In the genomic region with DNA sequence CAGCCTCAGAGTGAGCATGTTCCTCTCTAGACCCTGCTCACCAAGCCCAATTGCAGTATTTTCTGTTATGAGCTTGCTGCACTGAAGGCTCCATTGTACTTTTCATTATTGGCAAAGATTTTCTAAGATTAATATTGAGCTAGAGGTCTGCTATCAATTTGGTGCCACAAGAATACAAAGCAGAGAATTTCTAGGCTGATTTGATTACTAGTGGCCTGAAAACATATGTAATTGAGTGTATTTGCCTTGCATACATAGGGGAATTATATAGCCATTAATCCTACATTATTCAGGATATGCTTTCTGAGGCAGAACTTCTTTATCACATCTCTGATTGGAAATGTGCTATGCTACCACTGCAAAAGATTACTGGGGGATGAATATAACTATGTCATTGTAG, we compare ENCODE assay signal across 3 cellular contexts.
TF ChIP-seq lines count a peak whose summit lies in the region.

No MANE protein-coding gene starts in this region.

TF ChIP-seq in IMR-90, 13 proteins besides CTCF, POLR2A, EP300 and RAD21 (continued from another document):
- no peak for TF ChIP-seq BHLHE40 (IDR thresholded peaks at IDR 0.05; ENCODE audit: low read depth, low read length)
- TF ChIP-seq RFX5 (IDR thresholded peaks at IDR 0.05; ENCODE audit: low read depth, low read length) = no peak
- TF ChIP-seq NFE2L2 (IDR thresholded peaks at IDR 0.05; ENCODE audit: low read depth, low read length) = no peak
- TF ChIP-seq, protein P1, sequence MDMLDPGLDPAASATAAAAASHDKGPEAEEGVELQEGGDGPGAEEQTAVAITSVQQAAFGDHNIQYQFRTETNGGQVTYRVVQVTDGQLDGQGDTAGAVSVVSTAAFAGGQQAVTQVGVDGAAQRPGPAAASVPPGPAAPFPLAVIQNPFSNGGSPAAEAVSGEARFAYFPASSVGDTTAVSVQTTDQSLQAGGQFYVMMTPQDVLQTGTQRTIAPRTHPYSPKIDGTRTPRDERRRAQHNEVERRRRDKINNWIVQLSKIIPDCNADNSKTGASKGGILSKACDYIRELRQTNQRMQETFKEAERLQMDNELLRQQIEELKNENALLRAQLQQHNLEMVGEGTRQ (IDR thresholded peaks at IDR 0.05; ENCODE audit: low read depth, low read length) = no peak
- no peak for TF ChIP-seq MAZ (IDR thresholded peaks at IDR 0.05; ENCODE audit: borderline replicate concordance, low read depth, low read length)
- TF ChIP-seq MXI1 (IDR thresholded peaks at IDR 0.05; ENCODE audit: borderline replicate concordance, low read depth, low read length) = no peak
- no peak for TF ChIP-seq RCOR1 (IDR thresholded peaks at IDR 0.05; ENCODE audit: insufficient replicate concordance, low read length)
- TF ChIP-seq ELK1 (IDR thresholded peaks at IDR 0.05; ENCODE audit: borderline replicate concordance, low read depth, low read length) = no peak
TF ChIP-seq in IMR-90: peak in this region for 0.

TF ChIP-seq in SK-N-SH treated with all-trans-retinoic acid at 6 μM for 48 hours, 23 proteins besides CTCF, POLR2A, EP300 and RAD21 (continued from another document):
- TF ChIP-seq, protein P2, sequence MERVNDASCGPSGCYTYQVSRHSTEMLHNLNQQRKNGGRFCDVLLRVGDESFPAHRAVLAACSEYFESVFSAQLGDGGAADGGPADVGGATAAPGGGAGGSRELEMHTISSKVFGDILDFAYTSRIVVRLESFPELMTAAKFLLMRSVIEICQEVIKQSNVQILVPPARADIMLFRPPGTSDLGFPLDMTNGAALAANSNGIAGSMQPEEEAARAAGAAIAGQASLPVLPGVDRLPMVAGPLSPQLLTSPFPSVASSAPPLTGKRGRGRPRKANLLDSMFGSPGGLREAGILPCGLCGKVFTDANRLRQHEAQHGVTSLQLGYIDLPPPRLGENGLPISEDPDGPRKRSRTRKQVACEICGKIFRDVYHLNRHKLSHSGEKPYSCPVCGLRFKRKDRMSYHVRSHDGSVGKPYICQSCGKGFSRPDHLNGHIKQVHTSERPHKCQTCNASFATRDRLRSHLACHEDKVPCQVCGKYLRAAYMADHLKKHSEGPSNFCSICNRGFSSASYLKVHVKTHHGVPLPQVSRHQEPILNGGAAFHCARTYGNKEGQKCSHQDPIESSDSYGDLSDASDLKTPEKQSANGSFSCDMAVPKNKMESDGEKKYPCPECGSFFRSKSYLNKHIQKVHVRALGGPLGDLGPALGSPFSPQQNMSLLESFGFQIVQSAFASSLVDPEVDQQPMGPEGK (CRISPR knock-in tag; IDR thresholded peaks at IDR 0.05; ENCODE audit: borderline replicate concordance) = no peak

TF ChIP-seq in neural cell, 6 proteins besides CTCF, POLR2A, EP300 and RAD21 (continued from another document):
- TF ChIP-seq, protein P3, sequence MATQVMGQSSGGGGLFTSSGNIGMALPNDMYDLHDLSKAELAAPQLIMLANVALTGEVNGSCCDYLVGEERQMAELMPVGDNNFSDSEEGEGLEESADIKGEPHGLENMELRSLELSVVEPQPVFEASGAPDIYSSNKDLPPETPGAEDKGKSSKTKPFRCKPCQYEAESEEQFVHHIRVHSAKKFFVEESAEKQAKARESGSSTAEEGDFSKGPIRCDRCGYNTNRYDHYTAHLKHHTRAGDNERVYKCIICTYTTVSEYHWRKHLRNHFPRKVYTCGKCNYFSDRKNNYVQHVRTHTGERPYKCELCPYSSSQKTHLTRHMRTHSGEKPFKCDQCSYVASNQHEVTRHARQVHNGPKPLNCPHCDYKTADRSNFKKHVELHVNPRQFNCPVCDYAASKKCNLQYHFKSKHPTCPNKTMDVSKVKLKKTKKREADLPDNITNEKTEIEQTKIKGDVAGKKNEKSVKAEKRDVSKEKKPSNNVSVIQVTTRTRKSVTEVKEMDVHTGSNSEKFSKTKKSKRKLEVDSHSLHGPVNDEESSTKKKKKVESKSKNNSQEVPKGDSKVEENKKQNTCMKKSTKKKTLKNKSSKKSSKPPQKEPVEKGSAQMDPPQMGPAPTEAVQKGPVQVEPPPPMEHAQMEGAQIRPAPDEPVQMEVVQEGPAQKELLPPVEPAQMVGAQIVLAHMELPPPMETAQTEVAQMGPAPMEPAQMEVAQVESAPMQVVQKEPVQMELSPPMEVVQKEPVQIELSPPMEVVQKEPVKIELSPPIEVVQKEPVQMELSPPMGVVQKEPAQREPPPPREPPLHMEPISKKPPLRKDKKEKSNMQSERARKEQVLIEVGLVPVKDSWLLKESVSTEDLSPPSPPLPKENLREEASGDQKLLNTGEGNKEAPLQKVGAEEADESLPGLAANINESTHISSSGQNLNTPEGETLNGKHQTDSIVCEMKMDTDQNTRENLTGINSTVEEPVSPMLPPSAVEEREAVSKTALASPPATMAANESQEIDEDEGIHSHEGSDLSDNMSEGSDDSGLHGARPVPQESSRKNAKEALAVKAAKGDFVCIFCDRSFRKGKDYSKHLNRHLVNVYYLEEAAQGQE (IDR thresholded peaks at IDR 0.05; ENCODE audit: borderline replicate concordance) = no peak
- no peak for TF ChIP-seq TAF1 (IDR thresholded peaks at IDR 0.05; ENCODE audit: low read depth)
